In the genomic region with DNA sequence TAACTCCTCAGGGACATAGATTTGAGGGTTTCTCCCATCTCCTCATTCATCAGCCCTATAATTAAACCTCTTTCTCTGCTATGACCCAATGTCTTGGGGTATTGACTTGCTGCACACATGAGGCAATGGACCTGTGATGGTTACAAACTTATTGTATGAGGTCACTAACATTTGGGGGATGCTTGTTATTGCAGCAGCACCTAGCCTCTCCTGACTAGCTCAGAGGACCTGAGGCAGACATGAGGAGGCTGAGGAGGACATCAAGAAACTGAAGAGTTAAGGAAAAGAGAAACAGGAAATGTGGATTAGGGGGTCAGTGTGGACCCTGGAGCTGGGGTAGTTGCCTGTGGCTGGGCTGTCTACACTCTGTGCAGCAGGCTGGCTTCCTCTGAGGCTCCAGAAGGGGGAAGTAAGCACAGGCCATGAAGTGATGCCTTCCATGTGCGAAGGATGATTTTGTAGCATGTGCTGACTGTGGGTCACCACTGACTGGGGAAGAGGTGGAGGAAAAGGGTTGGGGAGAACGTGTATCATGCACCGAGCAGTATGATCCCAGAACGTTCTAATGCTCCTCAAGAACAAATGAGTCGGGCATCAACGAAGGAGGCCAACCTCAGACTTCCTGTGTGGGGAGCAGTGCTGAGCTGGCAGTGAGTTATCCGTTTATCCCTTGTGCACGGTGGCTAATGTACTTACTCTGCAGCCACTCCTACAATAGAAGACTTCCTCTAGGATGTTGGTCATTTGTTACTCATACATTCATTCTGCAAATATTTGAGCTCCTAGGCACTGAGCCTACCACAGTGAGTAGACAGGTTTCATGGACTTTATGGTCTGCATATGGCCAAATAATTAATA, we compare ENCODE assay signal across 9 cellular contexts. TPM values are rescaled to one million over a fixed set of nuclear protein-coding genes. Genes with fewer than 3 reads are reported as not detected.
DNase-seq lines count a peak whose midpoint lies in the region; ATAC-seq and TF ChIP-seq lines count a peak whose summit lies in the region.
"Had no signal": no experiment of that assay in that cellular context is flagged by ENCODE, and none has a peak within 500 bp of the region (broad histone marks: within the 10 kb centered on the region; RNA-seq: fewer than 3 reads in every experiment).

No MANE protein-coding gene starts in this region.

- no peak for TF ChIP-seq CTCF in kidney epithelial cell (IDR thresholded peaks at IDR 0.05; ENCODE audit: insufficient read depth, low read length, poor library complexity, severe bottlenecking)

- CTCF ChIA-PET in activated CD4-positive, alpha-beta memory T cell treated with anti-CD3 and anti-CD28 coated beads for 36 hours (lab: Charles Lee): no interaction called here

- no peaks in the 10 kb centered on the region for H3K36me3 ChIP-seq in HUES48 (ENCODE audit: control insufficient read depth, insufficient read depth, low read length)
- no peaks in the 10 kb centered on the region for H3K36me3 ChIP-seq in kidney epithelial cell (ENCODE audit: control insufficient read depth, insufficient read depth, low read length)

- H3K4me3 ChIP-seq in HUES48 (ENCODE audit: low read depth, low read length) (0 out of 2 replicates have a peak overlapping the region, but pooled peaks have one; percentile 8), kidney epithelial cell (ENCODE audit: low read depth, low read length) (no peak overlapping the region)

- ATAC-seq in HG03354 (IDR thresholded peaks at IDR 0.05; ENCODE audit: poor library complexity, severe bottlenecking, unreplicated experiment): no peak
- ATAC-seq in HG02970 (IDR thresholded peaks at IDR 0.05; ENCODE audit: low FRiP score, unreplicated experiment): no peak
- no peak for ATAC-seq in GM19452 (IDR thresholded peaks at IDR 0.05; ENCODE audit: unreplicated experiment)

- H3K27me3 ChIP-seq in HUES48 (ENCODE audit: control insufficient read depth, insufficient read depth, low read length) (no peaks in the 10 kb centered on the region), kidney epithelial cell (ENCODE audit: control insufficient read depth, insufficient read depth, low read length) (no peaks in the 10 kb centered on the region)

- peaks cover 22% of the 10 kb centered on the region for H3K4me1 ChIP-seq in HUES48 (ENCODE audit: control insufficient read depth, insufficient read depth, low read length)

- H3K4me1 Mint-ChIP-seq in activated CD4-positive, alpha-beta memory T cell treated with anti-CD3 and anti-CD28 coated beads for 36 hours (ENCODE audit: low read depth): peaks cover 28% of the 10 kb centered on the region

- peaks cover 13% of the 10 kb centered on the region for H3K9me3 Mint-ChIP-seq in activated CD4-positive, alpha-beta memory T cell treated with anti-CD3 and anti-CD28 coated beads for 36 hours

- H3K27ac ChIP-seq in HUES48 (ENCODE audit: low read depth, low read length): peak overlapping the region; percentile 62

- peaks cover 10% of the 10 kb centered on the region; the same call in 1 of the 2 replicates for H3K9me3 ChIP-seq in HUES48 (ENCODE audit: control insufficient read depth, insufficient read depth, low read length)

- DNase-seq in AG08396 (ENCODE audit: low spot score): peak; percentile 60
- DNase-seq in activated CD4-positive, alpha-beta memory T cell treated with anti-CD3 and anti-CD28 coated beads for 36 hours: peak; percentile 69
- peak; percentile 82 for DNase-seq in kidney epithelial cell (ENCODE audit: low read depth)
- DNase-seq in activated CD8-positive, alpha-beta memory T cell treated with anti-CD3 and anti-CD28 coated beads for 24 hours: no peak

- POLR2A ChIA-PET in activated CD4-positive, alpha-beta memory T cell treated with anti-CD3 and anti-CD28 coated beads for 36 hours (lab: Charles Lee): no interaction called here

- H3K27me3 Mint-ChIP-seq in activated CD4-positive, alpha-beta memory T cell treated with anti-CD3 and anti-CD28 coated beads for 36 hours: no peaks in the 10 kb centered on the region

- H3K27ac Mint-ChIP-seq in activated CD4-positive, alpha-beta memory T cell treated with anti-CD3 and anti-CD28 coated beads for 36 hours: no peak overlapping the region

- intact Hi-C loops in activated CD4-positive, alpha-beta memory T cell treated with anti-CD3 and anti-CD28 coated beads for 36 hours (cut with micrococcal nuclease): loop anchor here (2.0 to 10.0 kb wide), 3 partner anchors 42 to 138 kb away; a partner anchor contains a TSS

- H3K4me3 Mint-ChIP-seq in activated CD4-positive, alpha-beta memory T cell treated with anti-CD3 and anti-CD28 coated beads for 36 hours: no peak overlapping the region

- peaks cover 3% of the 10 kb centered on the region for H3K36me3 Mint-ChIP-seq in activated CD4-positive, alpha-beta memory T cell treated with anti-CD3 and anti-CD28 coated beads for 36 hours

- no peak overlapping the region for H3K9ac ChIP-seq in HUES48 (ENCODE audit: low read depth, low read length)

RNA-seq across cellular contexts. Expression of a gene that starts 42.1 kb away (rescaled TPM):
- total RNA-seq in activated CD4-positive, alpha-beta memory T cell treated with anti-CD3 and anti-CD28 coated beads for 36 hours: 1 to 10 TPM in 1 of 2 experiments, under 1 TPM in 1; 0.90 to 1.0 TPM
- 0.25 and 3.3 TPM in 2 replicates for total RNA-seq in kidney epithelial cell
- total RNA-seq: SK-MEL-5 had no signal
